Comparison of ENCODE assay signal across 11 cellular contexts in genomic region chr5:150065346-150065745, GRCh38. TPM values are rescaled to one million over a fixed set of nuclear protein-coding genes. Genes with fewer than 3 reads are reported as not detected.
A peak's percentile ranks its signal among the peaks of the same experiment; 100 is the strongest.
DNase-seq lines count a peak whose midpoint lies in the region; ATAC-seq and TF ChIP-seq lines count a peak whose summit lies in the region.
"Had no signal": no experiment of that assay in that cellular context is flagged by ENCODE, and none has a peak within 500 bp of the region (broad histone marks: within the 10 kb centered on the region; RNA-seq: fewer than 3 reads in every experiment).

No MANE protein-coding gene starts in this region.

- ATAC-seq in SK-N-SH treated with all-trans-retinoic acid at 6 μM for 48 hours (peak; percentile 41), HG02571 (IDR thresholded peaks at IDR 0.05; ENCODE audit: unreplicated experiment) (no peak)

- intact Hi-C loops in head of caudate nucleus (cut with DNase I) = no loop called here

- DNase-seq in EH (ENCODE audit: low read depth) (peak; percentile 70), head of caudate nucleus (peak in 22 of 42 donors; percentile 28 to 61 (median 44)), renal cortical epithelial cell (ENCODE audit: low read depth) (peak; percentile 40), DMS79 (lab: John Stamatoyannopoulos, UW) (no peak), NCI-H2227 (lab: John Stamatoyannopoulos, UW; ENCODE audit: unreplicated experiment) (no peak), NCI-H748 (lab: John Stamatoyannopoulos, UW; ENCODE audit: unreplicated experiment) (no peak)
- DNase-seq: activated CD4-positive, alpha-beta T cell treated with anti-CD3 and anti-CD28 coated beads, Interleukin-2, amount 50 U/mL, for 1 hour; activated naive CD8-positive, alpha-beta T cell treated with anti-CD3 and anti-CD28 coated beads, Interleukin-2, amount 10 ng/mL, durations not matched to agents 7 days and 5 days; kidney glomerular epithelial cell had no signal

TF ChIP-seq in SK-N-SH treated with all-trans-retinoic acid at 6 μM for 48 hours, 23 proteins besides CTCF, POLR2A, EP300 and RAD21:
- TF ChIP-seq BACH2 (CRISPR knock-in tag; IDR thresholded peaks at IDR 0.05; ENCODE audit: borderline replicate concordance) (no peak), ZNF8 (CRISPR knock-in tag; IDR thresholded peaks at IDR 0.05) (no peak), PATZ1 (CRISPR knock-in tag; IDR thresholded peaks at IDR 0.05; ENCODE audit: borderline replicate concordance) (no peak), ZNF70 (CRISPR knock-in tag; IDR thresholded peaks at IDR 0.05) (no peak), CREB5 (CRISPR knock-in tag; IDR thresholded peaks at IDR 0.05; ENCODE audit: low read depth) (no peak), TSHZ2 (CRISPR knock-in tag; IDR thresholded peaks at IDR 0.05) (no peak), ZC3H10 (CRISPR knock-in tag; IDR thresholded peaks at IDR 0.05) (no peak), ZFP3 (CRISPR knock-in tag; IDR thresholded peaks at IDR 0.05) (no peak), ZFP30 (CRISPR knock-in tag; IDR thresholded peaks at IDR 0.05) (no peak), CSRNP3 (CRISPR knock-in tag; IDR thresholded peaks at IDR 0.05) (no peak), RARB (CRISPR knock-in tag; IDR thresholded peaks at IDR 0.05) (no peak)

RNA-seq across cellular contexts. Expression of gene CSF1R, which starts 21.0 kb away (rescaled TPM):
- total RNA-seq in renal cortical epithelial cell = not detected in 2 replicates

Comparison
In these comparisons a context has a peak if more than half of its experiments do, and no peak if none do; other contexts are left out.
1. DNase-seq: peak in EH (single experiment), head of caudate nucleus (22 of 42) and renal cortical epithelial cell (single experiment); none in DMS79 (single experiment), NCI-H2227 (single experiment) and NCI-H748 (single experiment).